Comparison of ENCODE assay signal across 17 cellular contexts in the genomic region with DNA sequence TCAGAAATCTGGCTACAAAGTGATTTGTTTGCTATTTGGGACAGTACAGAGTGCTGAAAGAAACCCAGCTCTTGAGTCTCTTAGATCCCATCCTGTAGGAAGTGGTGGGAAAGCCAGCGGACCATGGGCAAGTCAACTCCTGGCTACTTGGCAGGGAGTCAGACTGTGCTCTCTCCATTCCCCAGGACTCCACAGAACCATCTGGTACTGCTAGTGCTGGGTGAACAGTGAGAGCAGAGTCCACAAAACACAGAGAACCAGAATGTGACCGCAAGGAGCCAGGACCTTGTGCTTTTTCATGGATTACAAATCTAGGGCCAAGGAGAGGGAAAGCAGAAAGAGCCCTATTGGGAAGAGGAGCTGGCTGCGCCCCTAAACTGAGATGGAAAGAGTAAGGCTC.
"Had no signal": no experiment of that assay in that cellular context is flagged by ENCODE, and none has a peak within 500 bp of the region (broad histone marks: within the 10 kb centered on the region; RNA-seq: fewer than 3 reads in every experiment).

No MANE protein-coding gene starts in this region.

- H3K27ac ChIP-seq: esophagus squamous epithelium, foreskin keratinocyte, left lung, pancreas, tibial artery, vagina had no signal

- ATAC-seq: foreskin keratinocyte, left lung, pancreas had no signal

- H3K9me3 Mint-ChIP-seq: activated B cell treated with CpG ODN at 0.5 μM for 24 hours; activated CD4-positive, alpha-beta T cell treated with anti-CD3 and anti-CD28 coated beads, Interleukin-2, amount 10 ng/mL, durations not matched to agents 7 days and 5 days; activated T-helper 2 cell treated with anti-CD3 and anti-CD28 coated beads, Interferon-gamma antibody, Interleukin-2, Interleukin-4, amounts not matched to agents 10 μg/mL and 5 μg/mL and 100 μg/mL, durations not matched to agents 14 hours and 24 hours and 36 hours; brain; neural crest cell had no signal

- H3K4me3 ChIP-seq: esophagus squamous epithelium, heart left ventricle, left lung, pancreas, tibial artery, vagina had no signal

- H3K27me3 Mint-ChIP-seq: activated B cell treated with CpG ODN at 0.5 μM for 24 hours; activated CD4-positive, alpha-beta T cell treated with anti-CD3 and anti-CD28 coated beads, Interleukin-2, amount 10 ng/mL, durations not matched to agents 7 days and 5 days; brain had no signal

- H3K27ac Mint-ChIP-seq: activated B cell treated with CpG ODN at 0.5 μM for 24 hours; activated CD4-positive, alpha-beta T cell treated with anti-CD3 and anti-CD28 coated beads, Interleukin-2, amount 10 ng/mL, durations not matched to agents 7 days and 5 days; activated T-helper 2 cell treated with anti-CD3 and anti-CD28 coated beads, Interferon-gamma antibody, Interleukin-2, Interleukin-4, amounts not matched to agents 10 μg/mL and 5 μg/mL and 100 μg/mL, durations not matched to agents 14 hours and 24 hours and 36 hours had no signal

- H3K4me1 ChIP-seq: pancreas had no signal

- H3K4me3 Mint-ChIP-seq: activated B cell treated with CpG ODN at 0.5 μM for 24 hours; activated CD4-positive, alpha-beta T cell treated with anti-CD3 and anti-CD28 coated beads, Interleukin-2, amount 10 ng/mL, durations not matched to agents 7 days and 5 days; brain; neural crest cell had no signal

- H3K36me3 ChIP-seq: vagina had no signal

- H3K27me3 ChIP-seq: esophagus squamous epithelium, foreskin keratinocyte, heart left ventricle, pancreas, tibial artery, vagina had no signal

- DNase-seq: activated B cell treated with CpG ODN at 0.5 μM for 24 hours; activated CD4-positive, alpha-beta T cell treated with anti-CD3 and anti-CD28 coated beads, Interleukin-2, amount 10 ng/mL, durations not matched to agents 7 days and 5 days; activated naive CD4-positive, alpha-beta T cell treated with anti-CD3 and anti-CD28 coated beads, Interleukin-2, amount 50 U/mL, for 16 hours; activated T-cell treated with anti-CD3 and anti-CD28 coated beads for 4 hours; amniotic stem cell; esophagus squamous epithelium; foreskin keratinocyte; heart left ventricle; left lung; mesendoderm; pancreas; stimulated activated CD4-positive, alpha-beta T cell treated with anti-CD3 and anti-CD28 coated beads, Interleukin-4, amount 100 ng/mL, for 4 hours; tibial artery had no signal

- H3K9me3 ChIP-seq: esophagus squamous epithelium, heart left ventricle, left lung, pancreas, tibial artery, vagina had no signal
